ENCODE assay signal across 1 cellular context in genomic region chr1:192639607-192640368, GRCh38.
TF ChIP-seq lines count a peak whose summit lies in the region.

No MANE protein-coding gene starts in this region.

TF ChIP-seq in HepG2, 621 proteins besides CTCF, POLR2A, EP300 and RAD21 (continued from another document):
- no peak for TF ChIP-seq NR0B2 (CRISPR knock-in tag; IDR thresholded peaks at IDR 0.05)
- TF ChIP-seq HNRNPL (IDR thresholded peaks at IDR 0.05; ENCODE audit: low read depth, low read length) = no peak
- no peak for TF ChIP-seq MED8 (CRISPR knock-in tag; IDR thresholded peaks at IDR 0.05; ENCODE audit: insufficient replicate concordance)
- no peak for TF ChIP-seq POGZ (CRISPR knock-in tag; IDR thresholded peaks at IDR 0.05)
- TF ChIP-seq SRSF1 (optimal IDR thresholded peaks at IDR 0.05; ENCODE audit: low read depth, low read length) = no peak
- no peak for TF ChIP-seq ZNF800 (CRISPR knock-in tag; IDR thresholded peaks at IDR 0.05)
- no peak for TF ChIP-seq HCFC1 (IDR thresholded peaks at IDR 0.05; ENCODE audit: low read depth, low read length)
- no peak for TF ChIP-seq ZNF501 (CRISPR knock-in tag; IDR thresholded peaks at IDR 0.05)
- no peak for TF ChIP-seq ZNF569 (CRISPR knock-in tag; IDR thresholded peaks at IDR 0.05; ENCODE audit: borderline replicate concordance)
- no peak for TF ChIP-seq TRIM22 (IDR thresholded peaks at IDR 0.05)
- no peak for TF ChIP-seq ZNF576 (CRISPR knock-in tag; IDR thresholded peaks at IDR 0.05)
- TF ChIP-seq ZNF17 (CRISPR knock-in tag; IDR thresholded peaks at IDR 0.05) = no peak
- TF ChIP-seq ZMYM2 (CRISPR knock-in tag; IDR thresholded peaks at IDR 0.05) = no peak
- TF ChIP-seq MIXL1 (CRISPR knock-in tag; IDR thresholded peaks at IDR 0.05) = no peak
